8 cellular contexts compared by ENCODE assay signal in genomic region chr18:77054288-77054605, GRCh38.
A peak's percentile ranks its signal among the peaks of the same experiment; 100 is the strongest.
DNase-seq lines count a peak whose midpoint lies in the region; ATAC-seq, FAIRE-seq and TF ChIP-seq lines count a peak whose summit lies in the region.

No MANE protein-coding gene starts in this region.

- ATAC-seq in DND-41 (ENCODE audit: insufficient read depth, low read depth): peak; percentile 36
- peak; percentile 8 for ATAC-seq in GM21825 (IDR thresholded peaks at IDR 0.05; ENCODE audit: unreplicated experiment)
- peak in 3 of 4 experiments; percentile 5 to 10 (median 6) for ATAC-seq in T-cell (replicated peaks in 1 of 4)
- ATAC-seq in upper lobe of right lung: no peak

- peaks cover 45% of the 10 kb centered on the region for H3K79me2 ChIP-seq in DND-41 (ENCODE audit: insufficient read depth, low read length)

- POLR2A ChIA-PET in T-cell (lab: Charles Lee): interaction anchor here in 1 of 2 donors (0.6 kb wide), 1 partner anchor 188 kb away, joined by 5 read pairs; no protein-coding TSS in a partner anchor

- H3K27me3 ChIP-seq in DND-41 (ENCODE audit: insufficient read depth, low read length, poor library complexity) (no peaks in the 10 kb centered on the region), upper lobe of right lung (no peaks in the 10 kb centered on the region)

- in situ Hi-C loops in ACHN (cut with HindIII; ENCODE audit: low pct_ligation_motif_present, low pct_unique_long_range_greater_than_20kb, low sequenced_read_pairs): no loop called here

- H4K20me1 ChIP-seq in DND-41 (ENCODE audit: insufficient read depth, low read length): no peaks in the 10 kb centered on the region

- peaks cover 62 to 77% (median 70%) of the 10 kb centered on the region in 3 donors for H3K4me1 Mint-ChIP-seq in T-cell

- DNase-seq in DND-41 (peak; percentile 86), T-cell (peak in 11 of 34 experiments; percentile 26 to 48 (median 38)), kidney (no peak), upper lobe of right lung (no peak), ACHN (no peak), posterior cingulate gyrus (no peak)
- no peak for DNase-seq in effector CD4-positive, alpha-beta T cell

- peak overlapping the region; percentile 91 to 95 for H3K27ac Mint-ChIP-seq in T-cell

- peak overlapping the region; percentile 79 for H3K4me2 ChIP-seq in DND-41 (ENCODE audit: insufficient read depth, low read length)

- no peaks in the 10 kb centered on the region for H3K27me3 Mint-ChIP-seq in T-cell

- H3K9me3 Mint-ChIP-seq in T-cell: no peaks in the 10 kb centered on the region

- FAIRE-seq in kidney (lab: Jason Lieb, UNC): no peak

- intact Hi-C loops in kidney (cut with DNase I): no loop called here
- intact Hi-C loops in upper lobe of right lung (cut with DNase I): no loop called here
- intact Hi-C loops in posterior cingulate gyrus (cut with DNase I): no loop called here

- peak overlapping the region; percentile 73 for H3K9ac ChIP-seq in DND-41 (ENCODE audit: low read depth, low read length)
- peak overlapping the region in 1 of 2 donors; percentile 17 for H3K9ac ChIP-seq in kidney (ENCODE audit: low read length in 2 of 2)

- TF ChIP-seq CTCF in DND-41 (IDR thresholded peaks at IDR 0.05; ENCODE audit: borderline replicate concordance, extremely low read depth, low read length, poor library complexity, severe bottlenecking): no peak
- no peak for TF ChIP-seq CTCF in kidney (IDR thresholded peaks at IDR 0.05; ENCODE audit: borderline replicate concordance, extremely low read depth, insufficient read depth)
- TF ChIP-seq CTCF in upper lobe of right lung (IDR thresholded peaks at IDR 0.05): no peak

- H3K36me3 Mint-ChIP-seq in T-cell: peaks cover 12% of the 10 kb centered on the region

- peaks cover 13% of the 10 kb centered on the region; the same call in 1 of the 2 replicates for H3K36me3 ChIP-seq in DND-41 (ENCODE audit: insufficient read depth, low read length)
- no peaks in the 10 kb centered on the region for H3K36me3 ChIP-seq in kidney (ENCODE audit: control insufficient read depth in 1 of 2, insufficient read depth in 2 of 2, low read length in 2 of 2)
- no peaks in the 10 kb centered on the region for H3K36me3 ChIP-seq in upper lobe of right lung

- H3K27ac ChIP-seq in DND-41 (ENCODE audit: low read length) (peak overlapping the region; percentile 99), kidney (ENCODE audit: low read depth in 2 of 2, low read length in 2 of 2) (peak overlapping the region; percentile 65 to 82), upper lobe of right lung (peak overlapping the region; percentile 73)

- peak overlapping the region; percentile 61 to 64 (median 62) for H3K4me3 Mint-ChIP-seq in T-cell

- H3K4me3 ChIP-seq in DND-41 (ENCODE audit: low read depth in 1 of 2, low read length in 2 of 2): peak overlapping the region in 1 of 2 experiments; percentile 55; a peak in 2 of 4 replicates
- H3K4me3 ChIP-seq in kidney (ENCODE audit: low read length in 2 of 2): no peak overlapping the region
- H3K4me3 ChIP-seq in upper lobe of right lung: no peak overlapping the region

- H3K4me1 ChIP-seq in DND-41 (ENCODE audit: insufficient read depth, low read length) (peaks cover 75% of the 10 kb centered on the region), kidney (ENCODE audit: control insufficient read depth in 1 of 2, insufficient read depth in 1 of 2, low read depth in 1 of 2, low read length in 2 of 2) (peaks cover 39 to 41% of the 10 kb centered on the region in 2 donors), upper lobe of right lung (peaks cover 57% of the 10 kb centered on the region)

- H3K9me3 ChIP-seq in DND-41 (ENCODE audit: insufficient read depth, low read length, severe bottlenecking): no peaks in the 10 kb centered on the region
- H3K9me3 ChIP-seq in kidney (ENCODE audit: control insufficient read depth in 1 of 2, low read length in 2 of 2): no peaks in the 10 kb centered on the region
- H3K9me3 ChIP-seq in upper lobe of right lung: no peaks in the 10 kb centered on the region

- H2AFZ ChIP-seq in DND-41 (ENCODE audit: low read depth, low read length): peak overlapping the region; percentile 41; the same call in 1 of the 2 replicates

- CTCF ChIA-PET in T-cell (lab: Charles Lee): interaction anchor here (0.5 to 2.2 kb wide), 12 partner anchors 8 to 161 kb away, joined by 3 to 12 read pairs (median 4); no protein-coding TSS in a partner anchor
